Comparison of ENCODE assay signal across 11 cellular contexts in the genomic region with DNA sequence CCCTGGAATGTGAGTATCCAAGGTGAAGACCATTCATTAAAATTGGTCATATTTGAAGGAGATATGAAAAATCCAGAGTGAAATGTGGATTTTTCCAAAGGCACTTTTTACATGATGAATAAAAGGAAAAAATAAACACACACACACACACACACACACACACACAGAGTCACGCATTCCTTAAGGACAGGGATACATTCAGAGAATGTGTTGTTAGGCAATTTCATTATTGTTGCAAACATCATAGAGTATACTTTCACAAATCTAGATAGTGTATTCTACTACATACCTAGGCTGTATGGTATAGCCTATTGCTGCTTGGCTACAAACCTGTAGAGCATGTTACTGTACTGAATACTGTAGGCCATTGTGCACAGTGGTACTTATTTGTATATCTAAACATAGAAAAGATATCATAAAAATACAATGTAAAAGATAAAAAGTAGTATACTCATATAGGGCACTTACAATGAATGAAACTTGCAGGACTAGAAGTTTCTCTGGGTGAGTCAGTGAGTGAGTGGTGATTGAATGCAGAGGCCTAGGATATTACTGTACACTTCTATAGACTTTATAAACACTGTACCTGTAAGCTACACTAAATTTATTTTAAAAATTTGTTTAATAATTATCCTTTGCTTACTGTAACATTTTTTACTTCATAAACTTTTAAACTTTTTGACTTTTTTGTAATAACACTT.
"Had no signal": no experiment of that assay in that cellular context is flagged by ENCODE, and none has a peak within 500 bp of the region (broad histone marks: within the 10 kb centered on the region; RNA-seq: fewer than 3 reads in every experiment).

No MANE protein-coding gene starts in this region.

- H3K4me3 ChIP-seq: gastroesophageal sphincter, tibial artery had no signal

- H3K27me3 ChIP-seq: gastroesophageal sphincter, tibial artery had no signal

- H3K4me1 ChIP-seq: gastroesophageal sphincter, parathyroid adenoma had no signal

- H3K27me3 Mint-ChIP-seq: activated CD8-positive, alpha-beta T cell treated with anti-CD3 and anti-CD28 coated beads for 36 hours; activated naive CD4-positive, alpha-beta T cell treated with anti-CD3 and anti-CD28 coated beads, Interleukin-2, amount 10 ng/mL, durations not matched to agents 7 days and 5 days had no signal

- H3K4me3 Mint-ChIP-seq: activated CD8-positive, alpha-beta T cell treated with anti-CD3 and anti-CD28 coated beads for 36 hours; activated naive CD4-positive, alpha-beta T cell treated with anti-CD3 and anti-CD28 coated beads, Interleukin-2, amount 10 ng/mL, durations not matched to agents 7 days and 5 days had no signal

- H3K4me1 Mint-ChIP-seq: activated naive CD4-positive, alpha-beta T cell treated with anti-CD3 and anti-CD28 coated beads, Interleukin-2, amount 10 ng/mL, durations not matched to agents 7 days and 5 days had no signal

- H3K27ac ChIP-seq: gastroesophageal sphincter, parathyroid adenoma, tibial artery, VCaP had no signal

- H3K9me3 ChIP-seq: gastroesophageal sphincter, SK-N-SH, tibial artery had no signal

- ATAC-seq: activated CD8-positive, alpha-beta T cell treated with anti-CD3 and anti-CD28 coated beads for 36 hours; gastroesophageal sphincter; left ventricle myocardium superior had no signal

- H3K36me3 ChIP-seq: gastroesophageal sphincter, tibial artery had no signal

- DNase-seq: activated CD8-positive, alpha-beta memory T cell treated with anti-CD3 and anti-CD28 coated beads, Interleukin-2, amount 50 U/mL, for 4 hours; activated CD8-positive, alpha-beta T cell treated with anti-CD3 and anti-CD28 coated beads for 36 hours; activated naive CD4-positive, alpha-beta T cell treated with anti-CD3 and anti-CD28 coated beads, Interleukin-2, amount 10 ng/mL, durations not matched to agents 7 days and 5 days; left ventricle myocardium superior; SK-N-SH; stimulated activated CD4-positive, alpha-beta T cell treated with anti-CD3 and anti-CD28 coated beads, Interleukin-4, amount 100 ng/mL, for 4 hours; T-helper 1 cell; tibial artery had no signal

- H3K27ac Mint-ChIP-seq: activated CD8-positive, alpha-beta T cell treated with anti-CD3 and anti-CD28 coated beads for 36 hours; activated naive CD4-positive, alpha-beta T cell treated with anti-CD3 and anti-CD28 coated beads, Interleukin-2, amount 10 ng/mL, durations not matched to agents 7 days and 5 days had no signal
